ENCODE assay signal across 9 cellular contexts in genomic region chr10:119872610-119872859, GRCh38. TPM values are rescaled to one million over a fixed set of nuclear protein-coding genes. Genes with fewer than 3 reads are reported as not detected.
DNase-seq lines count a peak whose midpoint lies in the region; ATAC-seq, FAIRE-seq and TF ChIP-seq lines count a peak whose summit lies in the region.
"Had no signal": no experiment of that assay in that cellular context is flagged by ENCODE, and none has a peak within 500 bp of the region (broad histone marks: within the 10 kb centered on the region; RNA-seq: fewer than 3 reads in every experiment).

Gene MCMBP (minus strand): TSS chr10:119872843. CDS start chr10:119872584, 259 bp downstream.

- H3K9me3 ChIP-seq in K562 (replicated peaks; ENCODE audit: control insufficient read depth, insufficient read depth, low read depth, low read length): no peaks in the 10 kb centered on the region

- no peak for TF ChIP-seq RAD21 in K562 (CRISPR knock-in tag; conservative IDR thresholded peaks at IDR 0.05 in 1 of 2, IDR thresholded peaks at IDR 0.05 in 1 of 2)

- CTCF ChIA-PET in K562 (lab: Yijun Ruan, JAX; ENCODE audit: low intra/inter-chr PET ratio): no interaction called here

- peak within 1 kb of the TSS; percentile 79 for H3K4me2 ChIP-seq in K562 (ENCODE audit: insufficient read depth, low read length)

- POLR2A ChIA-PET in K562 (lab: Yijun Ruan, JAX): interaction anchor here (0.6 to 2.2 kb wide), 11 partner anchors 8 to 648 kb away, joined by 3 to 11 read pairs (median 5); partner anchors contain the start of gene SEC23IP

- peak within 1 kb of the TSS; percentile 77 for H3K4me3 ChIP-seq in K562

- H4K20me1 ChIP-seq in K562 (replicated peaks; ENCODE audit: control insufficient read depth, insufficient read depth, low read length): peaks cover 8% of the 10 kb centered on the region

- DNase-seq in K562 (ENCODE audit: extremely low read depth in 1 of 4, low spot score in 3 of 4) (peak in 2 of 4 experiments; percentile 72 to 73), substantia nigra (lab: John Stamatoyannopoulos, UW) (peak in 2 of 49 donors; percentile 46 to 60), EL (no peak), GM19238 (ENCODE audit: insufficient read length, low spot score) (no peak)
- no peak for DNase-seq in stimulated activated naive CD4-positive, alpha-beta T cell (lab: John Stamatoyannopoulos, UW)

- no peak for FAIRE-seq in K562 (lab: Jason Lieb, UNC)
- FAIRE-seq: colon had no signal

- no TSS peak for BruUV-seq in K562 (replicated peaks; lab: Mats Ljungman, UMichigan)

- peaks cover 10% of the 10 kb centered on the region in 2 experiments; a peak in 4 of 5 replicates for H3K4me1 ChIP-seq in K562 (replicated peaks in 1 of 2; ENCODE audit: control insufficient read depth in 2 of 2, insufficient read depth in 2 of 2, low read length in 2 of 2)

- H3K9me1 ChIP-seq in K562 (ENCODE audit: control insufficient read depth, insufficient read depth, low read length): no peaks in the 10 kb centered on the region

- H2AFZ ChIP-seq in K562 (ENCODE audit: low read depth, low read length): peak within 1 kb of the TSS; percentile 90

- in situ Hi-C loops in K562 (cut with MboI): no loop called here

- peaks cover 51% of the 10 kb centered on the region for H3K79me2 ChIP-seq in K562 (ENCODE audit: control insufficient read depth, insufficient read depth, low read length)

- intact Hi-C loops in K562 (cut with micrococcal nuclease): loop anchor here (2.0 kb wide), 1 partner anchor 20 kb away; the partner anchor contains the start of gene SEC23IP

- no peaks in the 10 kb centered on the region for H3K36me3 ChIP-seq in K562 (ENCODE audit: control insufficient read depth, insufficient read depth, low read length)

- no peak for TF ChIP-seq CTCF in K562 (IDR thresholded peaks at IDR 0.05 in 2 of 3, conservative IDR thresholded peaks at IDR 0.05 in 1 of 3; ENCODE audit: insufficient read depth in 2 of 3, low read depth in 1 of 3, low read length in 3 of 3)

- TF ChIP-seq POLR2A in K562 (conservative IDR thresholded peaks at IDR 0.05): no peak

- 3% methylated on average over 15 of the region's 42 CpGs for WGBS in K562 (ENCODE audit: insufficient coverage, low coverage, missing lambda C conversion rate)

- no peaks in the 10 kb centered on the region for H3K27me3 ChIP-seq in K562 (ENCODE audit: control insufficient read depth in 2 of 2, insufficient read depth in 2 of 2, low read length in 2 of 2)
- no peaks in the 10 kb centered on the region for H3K27me3 ChIP-seq in layer of hippocampus (ENCODE audit: control insufficient read depth, insufficient read depth, low read length)

- ATAC-seq in GM18868 (IDR thresholded peaks at IDR 0.05; ENCODE audit: unreplicated experiment): peak; percentile 7
- peak; percentile 24 for ATAC-seq in HG03196 (IDR thresholded peaks at IDR 0.05; ENCODE audit: unreplicated experiment)
- ATAC-seq in K562: no peak; the same call in 2 of the 3 replicates

- no peak for TF ChIP-seq EP300 in K562 (IDR thresholded peaks at IDR 0.05; ENCODE audit: low read length)

- peak within 1 kb of the TSS; percentile 65 to 94 for H3K9ac ChIP-seq in K562 (ENCODE audit: insufficient read depth in 1 of 2, low read depth in 2 of 2, low read length in 2 of 2)

- H3K27ac ChIP-seq in K562 (ENCODE audit: extremely low read depth, low read depth, low read length) (peak within 1 kb of the TSS; percentile 64), layer of hippocampus (ENCODE audit: low read depth, low read length) (peak within 1 kb of the TSS; percentile 82), substantia nigra (ENCODE audit: low read depth, low read length, poor library complexity, severe bottlenecking) (peak within 1 kb of the TSS; percentile 83)

TF ChIP-seq in K562, 482 proteins besides CTCF, POLR2A, EP300 and RAD21 (continues in another document):
- TF ChIP-seq ZNF551 (CRISPR knock-in tag; IDR thresholded peaks at IDR 0.05) (no peak), DPF2 (IDR thresholded peaks at IDR 0.05) (no peak), SMAD2 (IDR thresholded peaks at IDR 0.05; ENCODE audit: low read depth, low read length) (no peak), FOSL1 (tag; conservative IDR thresholded peaks at IDR 0.05) (0 out of 2 replicates have a peak, but pooled peaks have one; percentile 20), PHF8 (IDR thresholded peaks at IDR 0.05; ENCODE audit: borderline replicate concordance, low read length) (peak; percentile 65; the same call in 1 of the 2 replicates), ZNF24 (IDR thresholded peaks at IDR 0.05) (0 out of 2 replicates have a peak, but pooled peaks have one; percentile 26), RCOR1 (IDR thresholded peaks at IDR 0.05; ENCODE audit: borderline replicate concordance in 1 of 2, low read depth in 2 of 2, low read length in 2 of 2) (no peak), ZNF77 (CRISPR knock-in tag; IDR thresholded peaks at IDR 0.05) (no peak), POLR2G (IDR thresholded peaks at IDR 0.05; ENCODE audit: low read depth, low read length) (peak; percentile 89), THAP12 (CRISPR knock-in tag; IDR thresholded peaks at IDR 0.05) (0 out of 2 replicates have a peak, but pooled peaks have one; percentile 50), GTF2F1 (IDR thresholded peaks at IDR 0.05; ENCODE audit: low read depth, low read length) (no peak), RBFOX2 (IDR thresholded peaks at IDR 0.05; ENCODE audit: low read depth, low read length) (peak; percentile 92), TBP (optimal IDR thresholded peaks at IDR 0.05; ENCODE audit: low read depth, low read length) (peak; percentile 72)
- TF ChIP-seq, protein P1, sequence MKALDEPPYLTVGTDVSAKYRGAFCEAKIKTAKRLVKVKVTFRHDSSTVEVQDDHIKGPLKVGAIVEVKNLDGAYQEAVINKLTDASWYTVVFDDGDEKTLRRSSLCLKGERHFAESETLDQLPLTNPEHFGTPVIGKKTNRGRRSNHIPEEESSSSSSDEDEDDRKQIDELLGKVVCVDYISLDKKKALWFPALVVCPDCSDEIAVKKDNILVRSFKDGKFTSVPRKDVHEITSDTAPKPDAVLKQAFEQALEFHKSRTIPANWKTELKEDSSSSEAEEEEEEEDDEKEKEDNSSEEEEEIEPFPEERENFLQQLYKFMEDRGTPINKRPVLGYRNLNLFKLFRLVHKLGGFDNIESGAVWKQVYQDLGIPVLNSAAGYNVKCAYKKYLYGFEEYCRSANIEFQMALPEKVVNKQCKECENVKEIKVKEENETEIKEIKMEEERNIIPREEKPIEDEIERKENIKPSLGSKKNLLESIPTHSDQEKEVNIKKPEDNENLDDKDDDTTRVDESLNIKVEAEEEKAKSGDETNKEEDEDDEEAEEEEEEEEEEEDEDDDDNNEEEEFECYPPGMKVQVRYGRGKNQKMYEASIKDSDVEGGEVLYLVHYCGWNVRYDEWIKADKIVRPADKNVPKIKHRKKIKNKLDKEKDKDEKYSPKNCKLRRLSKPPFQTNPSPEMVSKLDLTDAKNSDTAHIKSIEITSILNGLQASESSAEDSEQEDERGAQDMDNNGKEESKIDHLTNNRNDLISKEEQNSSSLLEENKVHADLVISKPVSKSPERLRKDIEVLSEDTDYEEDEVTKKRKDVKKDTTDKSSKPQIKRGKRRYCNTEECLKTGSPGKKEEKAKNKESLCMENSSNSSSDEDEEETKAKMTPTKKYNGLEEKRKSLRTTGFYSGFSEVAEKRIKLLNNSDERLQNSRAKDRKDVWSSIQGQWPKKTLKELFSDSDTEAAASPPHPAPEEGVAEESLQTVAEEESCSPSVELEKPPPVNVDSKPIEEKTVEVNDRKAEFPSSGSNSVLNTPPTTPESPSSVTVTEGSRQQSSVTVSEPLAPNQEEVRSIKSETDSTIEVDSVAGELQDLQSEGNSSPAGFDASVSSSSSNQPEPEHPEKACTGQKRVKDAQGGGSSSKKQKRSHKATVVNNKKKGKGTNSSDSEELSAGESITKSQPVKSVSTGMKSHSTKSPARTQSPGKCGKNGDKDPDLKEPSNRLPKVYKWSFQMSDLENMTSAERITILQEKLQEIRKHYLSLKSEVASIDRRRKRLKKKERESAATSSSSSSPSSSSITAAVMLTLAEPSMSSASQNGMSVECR (CRISPR knock-in tag; IDR thresholded peaks at IDR 0.05): peak; percentile 44; the same call in 1 of the 2 replicates

RNA-seq across cellular contexts. Expression of gene MCMBP, which starts in this region (rescaled TPM):
- 20.9 and 35.4 TPM in 2 replicates for total RNA-seq in K562 (2011; cell fraction: chromatin; rRNA removed; ENCODE audit: low replicate concordance)
- 12.2 and 13.3 TPM in 2 replicates for total RNA-seq in K562 (2011; cell fraction: nucleolus; rRNA removed)
- total RNA-seq in K562 (2011; cell fraction: nucleoplasm; rRNA removed): 18.7 and 24.8 TPM in 2 replicates
- total RNA-seq in K562 (2014; rRNA removed) (43.0 and 44.0 TPM in 2 replicates), K562 (2014; rRNA removed; fragmentation: Illumina TruSeq; extraction: Trizol) (50.5 and 59.0 TPM in 2 replicates), K562 (2015; rRNA removed; fragmentation: Illumina TruSeq; extraction: Trizol) (49.1 and 51.2 TPM in 2 replicates), K562 (2021) (50.8 and 51.2 TPM in 2 replicates)
- polyA plus RNA-seq in K562 (2011; rRNA removed) (51.1 and 74.3 TPM in 2 replicates), K562 (2014; fragmentation: Illumina TruSeq; extraction: Trizol) (49.9 and 54.6 TPM in 2 replicates), K562 (2014; fragmentation: Nextera tagmentation; extraction: Ambion mirVana) (10 to 100 TPM; 11.2 to 15.4 TPM), K562 (2014; rRNA removed) (42.6 and 43.3 TPM in 2 replicates)
- polyA plus RNA-seq in K562 (2011; cell fraction: cytosol; rRNA removed): 37.0 and 50.9 TPM in 2 replicates
- polyA plus RNA-seq in K562 (2011; cell fraction: nucleus; rRNA removed): 25.1 and 37.5 TPM in 2 replicates
- polyA plus RNA-seq in K562 (2012): 36.2 and 42.5 TPM in 2 replicates
- 81.7 and 93.1 TPM in 2 replicates for polyA minus RNA-seq in K562 (2011; rRNA and poly(A)+ RNA removed)
- 28.6 and 37.4 TPM in 2 replicates for polyA minus RNA-seq in K562 (2011; cell fraction: cytosol; rRNA and poly(A)+ RNA removed)
- polyA minus RNA-seq in K562 (2011; cell fraction: nucleus; rRNA and poly(A)+ RNA removed): 13.1 and 27.3 TPM in 2 replicates
